ENCODE assay signal across 2 cellular contexts in the genomic region with DNA sequence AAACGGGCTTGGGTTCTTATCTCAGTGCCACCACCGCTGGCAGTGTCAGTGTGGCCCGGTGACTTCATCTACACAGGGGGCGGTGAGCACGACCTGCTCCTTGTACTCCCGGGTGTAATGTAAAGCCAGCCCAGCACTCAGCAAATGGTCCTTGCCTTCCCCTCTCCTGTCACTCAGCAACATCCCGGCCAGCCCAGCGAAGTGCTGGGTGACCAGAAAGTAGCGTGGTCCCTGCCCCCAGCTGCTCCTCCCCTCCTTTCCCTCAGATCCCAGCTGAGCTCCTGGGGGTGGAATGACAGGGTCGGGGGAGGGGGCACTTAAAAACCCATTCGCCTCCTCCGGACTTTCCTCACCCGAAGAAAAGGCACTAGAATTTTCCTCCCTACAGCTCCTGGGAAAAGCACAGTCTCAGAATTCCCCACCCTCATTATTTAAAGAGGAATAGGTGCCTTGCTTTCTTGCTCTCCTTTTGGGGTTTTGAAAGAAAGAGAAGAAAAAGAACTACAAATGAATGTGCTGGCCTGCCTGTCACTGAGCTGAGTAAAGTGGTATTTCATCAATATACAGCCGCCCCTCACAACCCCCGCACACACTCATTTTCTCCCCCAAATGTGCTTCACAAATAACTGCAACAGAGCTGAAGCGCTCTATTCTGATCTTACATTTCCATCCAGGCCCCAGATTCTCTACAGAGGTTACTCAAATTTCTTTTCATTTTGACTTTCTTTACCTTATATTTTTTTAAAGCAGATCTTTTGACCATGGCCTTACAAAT.
TF ChIP-seq lines count a peak whose summit lies in the region.

No MANE protein-coding gene starts in this region.

TF ChIP-seq in HEK293, 187 proteins besides CTCF, POLR2A, EP300 and RAD21 (continued from another document and continues in another):
- TF ChIP-seq ZIC2 (tag by site-specific recombination; IDR thresholded peaks at IDR 0.05) (peak; percentile 83), ZNF529 (tag by site-specific recombination; IDR thresholded peaks at IDR 0.05; ENCODE audit: insufficient replicate concordance) (no peak), PRDM10 (tag by site-specific recombination; IDR thresholded peaks at IDR 0.05) (peak; percentile 70), ZSCAN23 (tag by site-specific recombination; IDR thresholded peaks at IDR 0.05) (no peak), ZNF24 (tag by site-specific recombination; IDR thresholded peaks at IDR 0.05) (no peak), ZNF600 (tag by site-specific recombination; IDR thresholded peaks at IDR 0.05) (peak; percentile 81), ZNF776 (tag by site-specific recombination; IDR thresholded peaks at IDR 0.05; ENCODE audit: borderline replicate concordance) (no peak), ZBTB20 (tag by site-specific recombination; IDR thresholded peaks at IDR 0.05) (peak; percentile 69), ZNF585B (tag by site-specific recombination; IDR thresholded peaks at IDR 0.05) (no peak), ZNF555 (tag by site-specific recombination; conservative IDR thresholded peaks at IDR 0.05) (no peak), ZNF214 (tag by site-specific recombination; IDR thresholded peaks at IDR 0.05; ENCODE audit: borderline replicate concordance) (no peak), ZNF292 (tag by site-specific recombination; IDR thresholded peaks at IDR 0.05; ENCODE audit: borderline replicate concordance, low read depth) (no peak), ZFHX2 (tag by site-specific recombination; conservative IDR thresholded peaks at IDR 0.05) (peak; percentile 89), ZNF239 (tag by site-specific recombination; IDR thresholded peaks at IDR 0.05) (no peak), ZBTB21 (tag by site-specific recombination; IDR thresholded peaks at IDR 0.05) (no peak), HOXC10 (CRISPR knock-in tag; IDR thresholded peaks at IDR 0.05) (no peak), ZNF394 (tag by site-specific recombination; IDR thresholded peaks at IDR 0.05; ENCODE audit: borderline replicate concordance) (peak; percentile 12; the same call in 1 of the 2 replicates)
- TF ChIP-seq, protein P1, sequence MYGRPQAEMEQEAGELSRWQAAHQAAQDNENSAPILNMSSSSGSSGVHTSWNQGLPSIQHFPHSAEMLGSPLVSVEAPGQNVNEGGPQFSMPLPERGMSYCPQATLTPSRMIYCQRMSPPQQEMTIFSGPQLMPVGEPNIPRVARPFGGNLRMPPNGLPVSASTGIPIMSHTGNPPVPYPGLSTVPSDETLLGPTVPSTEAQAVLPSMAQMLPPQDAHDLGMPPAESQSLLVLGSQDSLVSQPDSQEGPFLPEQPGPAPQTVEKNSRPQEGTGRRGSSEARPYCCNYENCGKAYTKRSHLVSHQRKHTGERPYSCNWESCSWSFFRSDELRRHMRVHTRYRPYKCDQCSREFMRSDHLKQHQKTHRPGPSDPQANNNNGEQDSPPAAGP (tag by site-specific recombination; IDR thresholded peaks at IDR 0.05) = 0 out of 2 replicates have a peak, but pooled peaks have one; percentile 34
- TF ChIP-seq, protein P2, sequence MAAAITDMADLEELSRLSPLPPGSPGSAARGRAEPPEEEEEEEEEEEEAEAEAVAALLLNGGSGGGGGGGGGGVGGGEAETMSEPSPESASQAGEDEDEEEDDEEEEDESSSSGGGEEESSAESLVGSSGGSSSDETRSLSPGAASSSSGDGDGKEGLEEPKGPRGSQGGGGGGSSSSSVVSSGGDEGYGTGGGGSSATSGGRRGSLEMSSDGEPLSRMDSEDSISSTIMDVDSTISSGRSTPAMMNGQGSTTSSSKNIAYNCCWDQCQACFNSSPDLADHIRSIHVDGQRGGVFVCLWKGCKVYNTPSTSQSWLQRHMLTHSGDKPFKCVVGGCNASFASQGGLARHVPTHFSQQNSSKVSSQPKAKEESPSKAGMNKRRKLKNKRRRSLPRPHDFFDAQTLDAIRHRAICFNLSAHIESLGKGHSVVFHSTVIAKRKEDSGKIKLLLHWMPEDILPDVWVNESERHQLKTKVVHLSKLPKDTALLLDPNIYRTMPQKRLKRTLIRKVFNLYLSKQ (tag by site-specific recombination; IDR thresholded peaks at IDR 0.05; ENCODE audit: borderline replicate concordance) = no peak
- TF ChIP-seq, protein P3, sequence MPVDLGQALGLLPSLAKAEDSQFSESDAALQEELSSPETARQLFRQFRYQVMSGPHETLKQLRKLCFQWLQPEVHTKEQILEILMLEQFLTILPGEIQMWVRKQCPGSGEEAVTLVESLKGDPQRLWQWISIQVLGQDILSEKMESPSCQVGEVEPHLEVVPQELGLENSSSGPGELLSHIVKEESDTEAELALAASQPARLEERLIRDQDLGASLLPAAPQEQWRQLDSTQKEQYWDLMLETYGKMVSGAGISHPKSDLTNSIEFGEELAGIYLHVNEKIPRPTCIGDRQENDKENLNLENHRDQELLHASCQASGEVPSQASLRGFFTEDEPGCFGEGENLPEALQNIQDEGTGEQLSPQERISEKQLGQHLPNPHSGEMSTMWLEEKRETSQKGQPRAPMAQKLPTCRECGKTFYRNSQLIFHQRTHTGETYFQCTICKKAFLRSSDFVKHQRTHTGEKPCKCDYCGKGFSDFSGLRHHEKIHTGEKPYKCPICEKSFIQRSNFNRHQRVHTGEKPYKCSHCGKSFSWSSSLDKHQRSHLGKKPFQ (tag by site-specific recombination; IDR thresholded peaks at IDR 0.05) = no peak

TF ChIP-seq in GM12878, 131 proteins besides CTCF, POLR2A, EP300 and RAD21:
- TF ChIP-seq RELA (IDR thresholded peaks at IDR 0.05; ENCODE audit: borderline replicate concordance, partially characterized antibody) = no peak
- 0 out of 2 replicates have a peak, but pooled peaks have one; percentile 25 for TF ChIP-seq HDGF (IDR thresholded peaks at IDR 0.05)
- TF ChIP-seq PKNOX1 (IDR thresholded peaks at IDR 0.05) = peak; percentile 55
- TF ChIP-seq, protein P4, sequence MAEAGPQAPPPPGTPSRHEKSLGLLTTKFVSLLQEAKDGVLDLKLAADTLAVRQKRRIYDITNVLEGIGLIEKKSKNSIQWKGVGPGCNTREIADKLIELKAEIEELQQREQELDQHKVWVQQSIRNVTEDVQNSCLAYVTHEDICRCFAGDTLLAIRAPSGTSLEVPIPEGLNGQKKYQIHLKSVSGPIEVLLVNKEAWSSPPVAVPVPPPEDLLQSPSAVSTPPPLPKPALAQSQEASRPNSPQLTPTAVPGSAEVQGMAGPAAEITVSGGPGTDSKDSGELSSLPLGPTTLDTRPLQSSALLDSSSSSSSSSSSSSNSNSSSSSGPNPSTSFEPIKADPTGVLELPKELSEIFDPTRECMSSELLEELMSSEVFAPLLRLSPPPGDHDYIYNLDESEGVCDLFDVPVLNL (IDR thresholded peaks at IDR 0.05; ENCODE audit: low read depth, low read length) = no peak
- TF ChIP-seq MLLT1 (IDR thresholded peaks at IDR 0.05) = peak; percentile 6
- TF ChIP-seq, protein P5, sequence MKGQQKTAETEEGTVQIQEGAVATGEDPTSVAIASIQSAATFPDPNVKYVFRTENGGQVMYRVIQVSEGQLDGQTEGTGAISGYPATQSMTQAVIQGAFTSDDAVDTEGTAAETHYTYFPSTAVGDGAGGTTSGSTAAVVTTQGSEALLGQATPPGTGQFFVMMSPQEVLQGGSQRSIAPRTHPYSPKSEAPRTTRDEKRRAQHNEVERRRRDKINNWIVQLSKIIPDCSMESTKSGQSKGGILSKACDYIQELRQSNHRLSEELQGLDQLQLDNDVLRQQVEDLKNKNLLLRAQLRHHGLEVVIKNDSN (IDR thresholded peaks at IDR 0.05; ENCODE audit: borderline replicate concordance, extremely low read length, insufficient read depth, low read depth, low read length) = no peak
- TF ChIP-seq ZNF207 (IDR thresholded peaks at IDR 0.05; ENCODE audit: borderline replicate concordance) = no peak
- TF ChIP-seq NR2F1 (conservative IDR thresholded peaks at IDR 0.05) = no peak
- no peak for TF ChIP-seq BACH1 (IDR thresholded peaks at IDR 0.05; ENCODE audit: borderline replicate concordance)
- no peak for TF ChIP-seq HDAC6 (IDR thresholded peaks at IDR 0.05; ENCODE audit: unreplicated experiment)
- no peak for TF ChIP-seq TCF3 (IDR thresholded peaks at IDR 0.05; ENCODE audit: borderline replicate concordance, insufficient read depth, low read depth, low read length)
- TF ChIP-seq FOXK2 (IDR thresholded peaks at IDR 0.05) = no peak
- TF ChIP-seq SMAD1 (IDR thresholded peaks at IDR 0.05; ENCODE audit: low read depth, partially characterized antibody) = no peak
- TF ChIP-seq, protein P6, sequence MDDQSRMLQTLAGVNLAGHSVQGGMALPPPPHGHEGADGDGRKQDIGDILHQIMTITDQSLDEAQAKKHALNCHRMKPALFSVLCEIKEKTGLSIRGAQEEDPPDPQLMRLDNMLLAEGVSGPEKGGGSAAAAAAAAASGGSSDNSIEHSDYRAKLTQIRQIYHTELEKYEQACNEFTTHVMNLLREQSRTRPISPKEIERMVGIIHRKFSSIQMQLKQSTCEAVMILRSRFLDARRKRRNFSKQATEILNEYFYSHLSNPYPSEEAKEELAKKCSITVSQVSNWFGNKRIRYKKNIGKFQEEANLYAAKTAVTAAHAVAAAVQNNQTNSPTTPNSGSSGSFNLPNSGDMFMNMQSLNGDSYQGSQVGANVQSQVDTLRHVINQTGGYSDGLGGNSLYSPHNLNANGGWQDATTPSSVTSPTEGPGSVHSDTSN (IDR thresholded peaks at IDR 0.05; ENCODE audit: insufficient replicate concordance, low read depth, low read length) = peak; percentile 7
- TF ChIP-seq FOS (IDR thresholded peaks at IDR 0.05; ENCODE audit: borderline replicate concordance, extremely low read depth, insufficient read length) = no peak
- TF ChIP-seq, protein P7, sequence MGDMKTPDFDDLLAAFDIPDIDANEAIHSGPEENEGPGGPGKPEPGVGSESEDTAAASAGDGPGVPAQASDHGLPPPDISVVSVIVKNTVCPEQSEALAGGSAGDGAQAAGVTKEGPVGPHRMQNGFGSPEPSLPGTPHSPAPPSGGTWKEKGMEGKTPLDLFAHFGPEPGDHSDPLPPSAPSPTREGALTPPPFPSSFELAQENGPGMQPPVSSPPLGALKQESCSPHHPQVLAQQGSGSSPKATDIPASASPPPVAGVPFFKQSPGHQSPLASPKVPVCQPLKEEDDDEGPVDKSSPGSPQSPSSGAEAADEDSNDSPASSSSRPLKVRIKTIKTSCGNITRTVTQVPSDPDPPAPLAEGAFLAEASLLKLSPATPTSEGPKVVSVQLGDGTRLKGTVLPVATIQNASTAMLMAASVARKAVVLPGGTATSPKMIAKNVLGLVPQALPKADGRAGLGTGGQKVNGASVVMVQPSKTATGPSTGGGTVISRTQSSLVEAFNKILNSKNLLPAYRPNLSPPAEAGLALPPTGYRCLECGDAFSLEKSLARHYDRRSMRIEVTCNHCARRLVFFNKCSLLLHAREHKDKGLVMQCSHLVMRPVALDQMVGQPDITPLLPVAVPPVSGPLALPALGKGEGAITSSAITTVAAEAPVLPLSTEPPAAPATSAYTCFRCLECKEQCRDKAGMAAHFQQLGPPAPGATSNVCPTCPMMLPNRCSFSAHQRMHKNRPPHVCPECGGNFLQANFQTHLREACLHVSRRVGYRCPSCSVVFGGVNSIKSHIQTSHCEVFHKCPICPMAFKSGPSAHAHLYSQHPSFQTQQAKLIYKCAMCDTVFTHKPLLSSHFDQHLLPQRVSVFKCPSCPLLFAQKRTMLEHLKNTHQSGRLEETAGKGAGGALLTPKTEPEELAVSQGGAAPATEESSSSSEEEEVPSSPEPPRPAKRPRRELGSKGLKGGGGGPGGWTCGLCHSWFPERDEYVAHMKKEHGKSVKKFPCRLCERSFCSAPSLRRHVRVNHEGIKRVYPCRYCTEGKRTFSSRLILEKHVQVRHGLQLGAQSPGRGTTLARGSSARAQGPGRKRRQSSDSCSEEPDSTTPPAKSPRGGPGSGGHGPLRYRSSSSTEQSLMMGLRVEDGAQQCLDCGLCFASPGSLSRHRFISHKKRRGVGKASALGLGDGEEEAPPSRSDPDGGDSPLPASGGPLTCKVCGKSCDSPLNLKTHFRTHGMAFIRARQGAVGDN (IDR thresholded peaks at IDR 0.05) = peak; percentile 12; the same call in 1 of the 2 replicates
TF ChIP-seq in GM12878: peak in this region for 5.
